ENCODE assay signal across 1 cellular context in genomic region chr10:128697437-128697836, GRCh38.
TF ChIP-seq lines count a peak whose summit lies in the region.

No MANE protein-coding gene starts in this region.

TF ChIP-seq in GM23338, 12 proteins besides CTCF, POLR2A, EP300 and RAD21 (continued from another document):
- TF ChIP-seq, protein P1, sequence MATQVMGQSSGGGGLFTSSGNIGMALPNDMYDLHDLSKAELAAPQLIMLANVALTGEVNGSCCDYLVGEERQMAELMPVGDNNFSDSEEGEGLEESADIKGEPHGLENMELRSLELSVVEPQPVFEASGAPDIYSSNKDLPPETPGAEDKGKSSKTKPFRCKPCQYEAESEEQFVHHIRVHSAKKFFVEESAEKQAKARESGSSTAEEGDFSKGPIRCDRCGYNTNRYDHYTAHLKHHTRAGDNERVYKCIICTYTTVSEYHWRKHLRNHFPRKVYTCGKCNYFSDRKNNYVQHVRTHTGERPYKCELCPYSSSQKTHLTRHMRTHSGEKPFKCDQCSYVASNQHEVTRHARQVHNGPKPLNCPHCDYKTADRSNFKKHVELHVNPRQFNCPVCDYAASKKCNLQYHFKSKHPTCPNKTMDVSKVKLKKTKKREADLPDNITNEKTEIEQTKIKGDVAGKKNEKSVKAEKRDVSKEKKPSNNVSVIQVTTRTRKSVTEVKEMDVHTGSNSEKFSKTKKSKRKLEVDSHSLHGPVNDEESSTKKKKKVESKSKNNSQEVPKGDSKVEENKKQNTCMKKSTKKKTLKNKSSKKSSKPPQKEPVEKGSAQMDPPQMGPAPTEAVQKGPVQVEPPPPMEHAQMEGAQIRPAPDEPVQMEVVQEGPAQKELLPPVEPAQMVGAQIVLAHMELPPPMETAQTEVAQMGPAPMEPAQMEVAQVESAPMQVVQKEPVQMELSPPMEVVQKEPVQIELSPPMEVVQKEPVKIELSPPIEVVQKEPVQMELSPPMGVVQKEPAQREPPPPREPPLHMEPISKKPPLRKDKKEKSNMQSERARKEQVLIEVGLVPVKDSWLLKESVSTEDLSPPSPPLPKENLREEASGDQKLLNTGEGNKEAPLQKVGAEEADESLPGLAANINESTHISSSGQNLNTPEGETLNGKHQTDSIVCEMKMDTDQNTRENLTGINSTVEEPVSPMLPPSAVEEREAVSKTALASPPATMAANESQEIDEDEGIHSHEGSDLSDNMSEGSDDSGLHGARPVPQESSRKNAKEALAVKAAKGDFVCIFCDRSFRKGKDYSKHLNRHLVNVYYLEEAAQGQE (IDR thresholded peaks at IDR 0.05; ENCODE audit: unreplicated experiment), result no peak
- TF ChIP-seq JUNB (IDR thresholded peaks at IDR 0.05; ENCODE audit: unreplicated experiment), result no peak
- no peak for TF ChIP-seq ZNF462 (CRISPR knock-in tag; IDR thresholded peaks at IDR 0.05)
- no peak for TF ChIP-seq NANOG (IDR thresholded peaks at IDR 0.05; ENCODE audit: borderline replicate concordance)
- no peak for TF ChIP-seq ZNF114 (CRISPR knock-in tag; IDR thresholded peaks at IDR 0.05)
